ENCODE assay signal across 14 cellular contexts in the genomic region with DNA sequence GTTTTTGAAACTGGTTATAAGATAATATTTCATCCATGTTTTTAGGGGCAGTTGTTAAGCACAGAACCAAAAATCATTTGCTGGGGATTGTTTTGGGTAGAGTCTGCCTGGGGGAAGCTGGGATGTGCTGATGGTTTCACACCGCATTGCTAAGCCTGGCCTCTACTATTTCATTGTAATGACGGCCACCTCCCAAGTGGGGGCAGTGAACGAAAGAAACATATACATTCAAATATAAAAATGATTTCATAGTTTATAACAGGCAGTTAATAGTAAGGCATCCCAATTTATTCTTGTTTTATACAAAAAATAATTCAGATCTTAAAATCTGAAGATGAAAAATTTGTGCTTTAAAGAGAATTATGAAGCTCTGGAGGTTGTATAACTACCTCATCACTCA.
DNase-seq lines count a peak whose midpoint lies in the region; ATAC-seq and TF ChIP-seq lines count a peak whose summit lies in the region.
"Had no signal": no experiment of that assay in that cellular context is flagged by ENCODE, and none has a peak within 500 bp of the region (broad histone marks: within the 10 kb centered on the region; RNA-seq: fewer than 3 reads in every experiment).

No MANE protein-coding gene starts in this region.

- no peak overlapping the region for H3K14ac ChIP-seq in IMR-90 (replicated peaks; ENCODE audit: low read depth, low read length)

- H4K91ac ChIP-seq in IMR-90 (ENCODE audit: insufficient read depth, low read depth, low read length), result no peak overlapping the region

- H3K27ac ChIP-seq in IMR-90 (ENCODE audit: insufficient read depth, low read length), result no peak overlapping the region
- H3K27ac ChIP-seq: GM23248, parathyroid adenoma, skin epidermis, testis had no signal

- H2BK5ac ChIP-seq in IMR-90 (ENCODE audit: low read depth, low read length, poor library complexity, severe bottlenecking), result no peak overlapping the region

- no peak overlapping the region for H3K9ac ChIP-seq in IMR-90 (ENCODE audit: low read depth, low read length)
- H3K9ac ChIP-seq: GM23248, parathyroid adenoma had no signal

- no peaks in the 10 kb centered on the region for H3K9me3 ChIP-seq in IMR-90 (ENCODE audit: control insufficient read depth, insufficient read depth, low read length)
- H3K9me3 ChIP-seq: testis had no signal

- no peak overlapping the region for H2BK120ac ChIP-seq in IMR-90 (ENCODE audit: low read depth, low read length)

- H3K4me1 Mint-ChIP-seq in osteocyte (ENCODE audit: unreplicated experiment) (no peaks in the 10 kb centered on the region), HFFc6 (ENCODE audit: low read depth) (no peaks in the 10 kb centered on the region)

- TF ChIP-seq RAD21 in IMR-90 (IDR thresholded peaks at IDR 0.05; ENCODE audit: low read length), result no peak

- H3K9me3 Mint-ChIP-seq in osteocyte (ENCODE audit: unreplicated experiment) (no peaks in the 10 kb centered on the region), HFFc6 (peaks cover 11% of the 10 kb centered on the region)

- intact Hi-C loops in IMR-90 (cut with micrococcal nuclease), result no loop called here

- H3K79me1 ChIP-seq in IMR-90 (ENCODE audit: low read depth in 1 of 2, low read length in 2 of 2), result no peaks in the 10 kb centered on the region

- dilution Hi-C loops in IMR-90 (cut with HindIII; ENCODE audit: low sequenced_read_pairs, unreplicated experiment), result no loop called here

- no peaks in the 10 kb centered on the region for H3K4me1 ChIP-seq in IMR-90 (ENCODE audit: control insufficient read depth, insufficient read depth, low read length)
- H3K4me1 ChIP-seq: parathyroid adenoma, testis had no signal

- ATAC-seq in IMR-90 (ENCODE audit: low read depth), result no peak
- no peak for ATAC-seq in HG03139 (IDR thresholded peaks at IDR 0.05; ENCODE audit: unreplicated experiment)

- no peak overlapping the region for H2BK15ac ChIP-seq in IMR-90 (ENCODE audit: low read depth, low read length)

- POLR2A ChIA-PET in IMR-90 (lab: Charles Lee; ENCODE audit: unreplicated experiment), result no interaction called here

- in situ Hi-C loops in IMR-90 (cut with MboI; ENCODE audit: low sequenced_read_pairs) (no loop called here), astrocyte of the spinal cord (cut with HindIII; ENCODE audit: low sequenced_read_pairs) (no loop called here)

- no peaks in the 10 kb centered on the region for H3K9me1 ChIP-seq in IMR-90 (ENCODE audit: insufficient read depth, low read length)

- H2AFZ ChIP-seq in IMR-90 (replicated peaks; ENCODE audit: low read length, poor library complexity), result no peak overlapping the region
- H2AFZ ChIP-seq: GM23248, parathyroid adenoma had no signal

- H3K56ac ChIP-seq in IMR-90 (ENCODE audit: extremely low read depth, insufficient read depth, low read length), result no peak overlapping the region

- H4K8ac ChIP-seq in IMR-90 (ENCODE audit: low read depth in 2 of 2, low read length in 2 of 2), result no peak overlapping the region

- no peak overlapping the region for H3K4me3 ChIP-seq in GM06990 (replicated peaks; ENCODE audit: low read depth, low read length)
- H3K4me3 ChIP-seq in IMR-90 (ENCODE audit: insufficient read depth, low read depth, low read length), result no peak overlapping the region
- no peak overlapping the region for H3K4me3 ChIP-seq in astrocyte of the spinal cord (ENCODE audit: low read depth, low read length)
- H3K4me3 ChIP-seq: GM23248, skin epidermis, testis had no signal

- H4K5ac ChIP-seq in IMR-90 (ENCODE audit: low read depth, low read length), result no peak overlapping the region

- no CpG with 5 or more reads among the region's 3 CpGs for WGBS in IMR-90 (ENCODE audit: extremely low coverage in 2 of 2, insufficient read length in 1 of 2), 2 experiments

- H3K36me3 ChIP-seq in GM06990 (ENCODE audit: control insufficient read depth, insufficient read depth, low read length), result no peaks in the 10 kb centered on the region
- no peaks in the 10 kb centered on the region for H3K36me3 ChIP-seq in IMR-90 (ENCODE audit: control insufficient read depth, insufficient read depth, low read length)

- BruUV-seq in IMR-90 (replicated peaks; lab: Mats Ljungman, UMichigan), result no TSS peak

- no peak overlapping the region for H3K23ac ChIP-seq in IMR-90 (ENCODE audit: low read depth, low read length)

- H3K27me3 ChIP-seq in GM06990 (replicated peaks; ENCODE audit: control insufficient read depth, insufficient read depth, low read length), result no peaks in the 10 kb centered on the region
- H3K27me3 ChIP-seq in IMR-90 (ENCODE audit: control insufficient read depth, insufficient read depth, low read length), result no peaks in the 10 kb centered on the region
- H3K27me3 ChIP-seq: testis had no signal

- no peak overlapping the region for H2AK9ac ChIP-seq in IMR-90 (replicated peaks; ENCODE audit: low read depth, low read length, poor library complexity)

- no peak for TF ChIP-seq POLR2A in IMR-90 (IDR thresholded peaks at IDR 0.05; ENCODE audit: low read depth, low read length)

- H3K27ac Mint-ChIP-seq in osteocyte (ENCODE audit: unreplicated experiment) (no peak overlapping the region), HFFc6 (no peak overlapping the region)

- TF ChIP-seq CTCF in GM06990 (IDR thresholded peaks at IDR 0.05; ENCODE audit: insufficient read depth, low read length, poor library complexity, severe bottlenecking) (peak; percentile 27), IMR-90 (conservative IDR thresholded peaks at IDR 0.05; ENCODE audit: low read depth, low read length) (peak; percentile 16; the same call in 1 of the 2 replicates), astrocyte of the spinal cord (IDR thresholded peaks at IDR 0.05; ENCODE audit: low read depth, low read length) (peak; percentile 5), osteocyte (IDR thresholded peaks at IDR 0.05) (peak; percentile 29), HFFc6 (IDR thresholded peaks at IDR 0.05) (no peak)

- H2AK5ac ChIP-seq in IMR-90 (ENCODE audit: low read depth, low read length), result no peak overlapping the region

- H3K4me3 Mint-ChIP-seq in osteocyte (ENCODE audit: unreplicated experiment) (no peak overlapping the region), HFFc6 (no peak overlapping the region)

- CTCF ChIA-PET in IMR-90 (lab: Yijun Ruan, JAX), result no interaction called here

- H3K27me3 Mint-ChIP-seq in osteocyte (ENCODE audit: unreplicated experiment) (no peaks in the 10 kb centered on the region), HFFc6 (ENCODE audit: insufficient read depth) (no peaks in the 10 kb centered on the region; the same call in 1 of the 2 replicates)

- H3K18ac ChIP-seq in IMR-90 (ENCODE audit: low read depth, low read length), result no peak overlapping the region

- no peaks in the 10 kb centered on the region for H4K20me1 ChIP-seq in IMR-90 (ENCODE audit: insufficient read depth, low read length)

- H3K36me3 Mint-ChIP-seq in osteocyte (ENCODE audit: unreplicated experiment) (no peaks in the 10 kb centered on the region), HFFc6 (ENCODE audit: low read depth) (no peaks in the 10 kb centered on the region)

- H2BK20ac ChIP-seq in IMR-90 (ENCODE audit: low read depth, low read length), result no peak overlapping the region

- DNase-seq in GM06990 (ENCODE audit: extremely low read depth, insufficient read length), result no peak
- DNase-seq in IMR-90, result no peak
- no peak for DNase-seq in astrocyte of the spinal cord (ENCODE audit: low read depth, low spot score)
- no peak for DNase-seq in osteocyte (ENCODE audit: extremely low spot score, unreplicated experiment)
- no peak for DNase-seq in HFFc6
- DNase-seq in COLO668 (lab: John Stamatoyannopoulos, UW; ENCODE audit: unreplicated experiment), result no peak
- DNase-seq: effector memory CD4-positive, alpha-beta T cell; GM23248; NCI-H2029 treated with DMSO at 0.1 percent for 48 hours; NCI-H69; testis had no signal

- H3K4ac ChIP-seq in IMR-90 (ENCODE audit: low read depth, low read length), result no peak overlapping the region

- no peak overlapping the region for H3K4me2 ChIP-seq in IMR-90 (ENCODE audit: low read depth, low read length)

TF ChIP-seq in IMR-90, 13 proteins besides CTCF, POLR2A, EP300 and RAD21:
- TF ChIP-seq MXI1 (IDR thresholded peaks at IDR 0.05; ENCODE audit: borderline replicate concordance, low read depth, low read length) (no peak), ELK1 (IDR thresholded peaks at IDR 0.05; ENCODE audit: borderline replicate concordance, low read depth, low read length) (no peak), CEBPB (IDR thresholded peaks at IDR 0.05; ENCODE audit: low read depth, low read length) (no peak), SMC3 (IDR thresholded peaks at IDR 0.05; ENCODE audit: low read depth, low read length) (no peak), RCOR1 (IDR thresholded peaks at IDR 0.05; ENCODE audit: insufficient replicate concordance, low read length) (no peak), NFE2L2 (IDR thresholded peaks at IDR 0.05; ENCODE audit: low read depth, low read length) (no peak), MAFK (IDR thresholded peaks at IDR 0.05; ENCODE audit: low read depth, low read length) (no peak), BHLHE40 (IDR thresholded peaks at IDR 0.05; ENCODE audit: low read depth, low read length) (no peak), RFX5 (IDR thresholded peaks at IDR 0.05; ENCODE audit: low read depth, low read length) (no peak), MAZ (IDR thresholded peaks at IDR 0.05; ENCODE audit: borderline replicate concordance, low read depth, low read length) (no peak), CHD1 (IDR thresholded peaks at IDR 0.05; ENCODE audit: low read depth, low read length) (no peak), FOS (IDR thresholded peaks at IDR 0.05; ENCODE audit: low read depth, low read length) (no peak)
- TF ChIP-seq, protein P1, sequence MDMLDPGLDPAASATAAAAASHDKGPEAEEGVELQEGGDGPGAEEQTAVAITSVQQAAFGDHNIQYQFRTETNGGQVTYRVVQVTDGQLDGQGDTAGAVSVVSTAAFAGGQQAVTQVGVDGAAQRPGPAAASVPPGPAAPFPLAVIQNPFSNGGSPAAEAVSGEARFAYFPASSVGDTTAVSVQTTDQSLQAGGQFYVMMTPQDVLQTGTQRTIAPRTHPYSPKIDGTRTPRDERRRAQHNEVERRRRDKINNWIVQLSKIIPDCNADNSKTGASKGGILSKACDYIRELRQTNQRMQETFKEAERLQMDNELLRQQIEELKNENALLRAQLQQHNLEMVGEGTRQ (IDR thresholded peaks at IDR 0.05; ENCODE audit: low read depth, low read length), result no peak
